ENCODE assay signal across 8 cellular contexts in the genomic region with DNA sequence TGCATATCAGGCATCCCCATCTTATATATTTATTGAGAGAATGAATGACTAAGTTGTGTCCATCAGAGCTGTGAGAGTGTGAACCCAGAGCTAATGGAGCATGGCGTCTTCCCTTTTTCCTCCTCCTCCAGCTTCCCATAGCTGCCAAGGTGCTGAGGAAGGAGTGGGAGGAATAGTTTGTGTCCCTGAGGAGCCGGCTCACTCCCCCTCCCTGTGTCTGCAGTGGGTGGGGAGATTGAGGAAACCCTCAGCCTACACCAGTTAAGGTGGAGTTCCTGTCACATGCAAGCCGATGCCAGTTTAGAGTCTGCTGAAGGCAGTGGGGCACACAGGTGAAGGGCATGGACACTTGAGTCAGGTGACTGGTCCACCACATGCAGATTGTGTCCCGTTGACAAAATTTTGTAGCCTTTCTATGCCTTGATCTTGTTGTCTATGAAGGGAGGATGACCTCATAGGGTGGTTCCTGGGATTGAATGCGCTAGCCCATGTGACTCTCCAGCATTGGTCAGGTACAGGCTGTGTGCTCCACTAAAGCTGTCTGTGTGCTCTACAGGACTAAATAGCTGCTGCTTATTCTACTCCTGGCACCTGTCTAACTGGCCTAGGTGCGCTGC. TPM values are rescaled to one million over a fixed set of nuclear protein-coding genes. Genes with fewer than 3 reads are reported as not detected.
DNase-seq lines count a peak whose midpoint lies in the region; ATAC-seq, FAIRE-seq and TF ChIP-seq lines count a peak whose summit lies in the region.

No MANE protein-coding gene starts in this region.

- no peak for TF ChIP-seq CTCF in prostate gland (IDR thresholded peaks at IDR 0.05)

- DNase-seq in ELR (ENCODE audit: low read depth) (peak; percentile 37), RCC 7860 (ENCODE audit: low spot score) (peak; percentile 17), prostate gland (ENCODE audit: low spot score) (no peak), MV-4-11 (lab: John Stamatoyannopoulos, UW) (no peak), SIG-M5 (lab: John Stamatoyannopoulos, UW) (no peak), NCI-H2107 treated with DMSO at 0.1 percent for 48 hours (lab: John Stamatoyannopoulos, UW; ENCODE audit: unreplicated experiment) (no peak)

- no peaks in the 10 kb centered on the region for H3K27me3 ChIP-seq in prostate gland (replicated peaks; ENCODE audit: insufficient read depth)

- H3K4me1 ChIP-seq in prostate gland (replicated peaks) = peaks cover 12% of the 10 kb centered on the region

- H3K9me3 ChIP-seq in prostate gland = no peaks in the 10 kb centered on the region

- H3K36me3 ChIP-seq in prostate gland = peaks cover 0 to 7% of the 10 kb centered on the region in 2 donors

- no peak overlapping the region for H3K4me3 ChIP-seq in prostate gland

- intact Hi-C loops in prostate gland (cut with DNase I) = no loop called here

- peak overlapping the region; percentile 31 to 75 for H3K27ac ChIP-seq in prostate gland

- FAIRE-seq in RCC 7860 (lab: Jason Lieb, UNC) = no peak

- peak; percentile 78 for ATAC-seq in esophagus mucosa
- no peak for ATAC-seq in HG03469 (IDR thresholded peaks at IDR 0.05; ENCODE audit: unreplicated experiment)

- WGBS in prostate gland = 81% methylated on average over 6 of the region's 6 CpGs

- TF ChIP-seq POLR2A in prostate gland (IDR thresholded peaks at IDR 0.05) = no peak

RNA-seq across cellular contexts. Expression of a gene that starts 47.6 kb away (rescaled TPM):
- total RNA-seq in esophagus mucosa (230 TPM), prostate gland (100 to 1,000 TPM; 106 to 188 TPM)

Comparison
In these comparisons a context has a peak if more than half of its experiments do, and no peak if none do; other contexts are left out.
1. DNase-seq: peak in ELR (single experiment) and RCC 7860 (single experiment); none in prostate gland (single experiment), MV-4-11 (single experiment), SIG-M5 (single experiment) and NCI-H2107 treated with DMSO at 0.1 percent for 48 hours (single experiment).